In genomic region chr22:46078241-46079092, GRCh38 we compare ENCODE assay signal across 2 cellular contexts.
TF ChIP-seq lines count a peak whose summit lies in the region.

No MANE protein-coding gene starts in this region.

TF ChIP-seq in liver, 16 proteins besides CTCF, POLR2A, EP300 and RAD21:
- TF ChIP-seq REST (IDR thresholded peaks at IDR 0.05), result no peak
- TF ChIP-seq FOXA2 (IDR thresholded peaks at IDR 0.05), result no peak
- no peak for TF ChIP-seq RXRA (IDR thresholded peaks at IDR 0.05)
- no peak for TF ChIP-seq TAF1 (conservative IDR thresholded peaks at IDR 0.05)
- no peak for TF ChIP-seq ZBTB33 (IDR thresholded peaks at IDR 0.05)
- TF ChIP-seq ATF3 (IDR thresholded peaks at IDR 0.05), result no peak
- no peak for TF ChIP-seq NR2F2 (IDR thresholded peaks at IDR 0.05)
- no peak for TF ChIP-seq MAX (IDR thresholded peaks at IDR 0.05)

TF ChIP-seq in HepG2, 621 proteins besides CTCF, POLR2A, EP300 and RAD21 (continued from another document):
- TF ChIP-seq NFAT5 (CRISPR knock-in tag; IDR thresholded peaks at IDR 0.05) (no peak), GPBP1L1 (CRISPR knock-in tag; IDR thresholded peaks at IDR 0.05) (no peak), IKZF1 (IDR thresholded peaks at IDR 0.05) (no peak), ERF (CRISPR knock-in tag; IDR thresholded peaks at IDR 0.05) (no peak), ZNF629 (CRISPR knock-in tag; conservative IDR thresholded peaks at IDR 0.05) (no peak), ZNF256 (CRISPR knock-in tag; conservative IDR thresholded peaks at IDR 0.05) (no peak), REPIN1 (CRISPR knock-in tag; IDR thresholded peaks at IDR 0.05; ENCODE audit: borderline replicate concordance, low read depth) (no peak), ISL2 (CRISPR knock-in tag; IDR thresholded peaks at IDR 0.05) (no peak), TBP (CRISPR knock-in tag; IDR thresholded peaks at IDR 0.05) (no peak)
TF ChIP-seq in HepG2: peak in this region for 0.
